Comparison of ENCODE assay signal across 22 cellular contexts in the genomic region with DNA sequence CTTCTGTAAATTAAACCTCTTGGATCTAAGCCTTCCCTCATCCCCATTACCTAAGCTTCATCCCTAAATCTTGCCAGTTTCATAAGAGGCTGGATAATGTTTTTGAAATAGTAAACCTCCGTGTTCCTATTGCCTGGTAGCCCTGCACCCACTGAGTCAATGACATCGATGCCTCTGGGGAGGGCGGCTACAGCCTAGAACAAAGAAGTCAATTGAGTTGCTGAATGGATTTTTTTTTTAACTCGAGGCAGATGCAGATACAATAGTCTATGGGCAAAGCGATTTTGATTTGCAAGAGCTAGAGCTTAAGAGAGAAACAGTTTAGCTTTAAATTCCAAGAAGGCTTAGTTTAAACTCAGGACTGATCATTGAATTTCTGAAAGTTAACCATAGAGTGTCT.
DNase-seq lines count a peak whose midpoint lies in the region; ATAC-seq, FAIRE-seq and TF ChIP-seq lines count a peak whose summit lies in the region.
"Had no signal": no experiment of that assay in that cellular context is flagged by ENCODE, and none has a peak within 500 bp of the region (broad histone marks: within the 10 kb centered on the region; RNA-seq: fewer than 3 reads in every experiment).

No MANE protein-coding gene starts in this region.

- in situ Hi-C loops in SK-MEL-5 (cut with HindIII; ENCODE audit: low pct_unique_long_range_greater_than_20kb, low sequenced_read_pairs) = no loop called here

- no peak overlapping the region for H3K4me3 Mint-ChIP-seq in stimulated activated effector memory CD8-positive, alpha-beta T cell treated with anti-CD3 and anti-CD28 coated beads, Interleukin-12 subunit alpha, Interleukin-12 subunit beta, amount 100 ng/mL, for 72 hours
- H3K4me3 Mint-ChIP-seq in glutamatergic neuron (ENCODE audit: unreplicated experiment) = no peak overlapping the region
- H3K4me3 Mint-ChIP-seq: activated CD4-positive, alpha-beta memory T cell treated with anti-CD3 and anti-CD28 coated beads, Interleukin-2, amount 10 ng/mL, durations not matched to agents 7 days and 5 days; activated naive CD8-positive, alpha-beta T cell treated with anti-CD3 and anti-CD28 coated beads, Interleukin-2, amount 50 U/mL, for 24 hours; CD4-positive, alpha-beta T cell; endodermal cell had no signal

- intact Hi-C loops in posterior cingulate gyrus (cut with DNase I) = no loop called here

- no peak overlapping the region for H3K27ac Mint-ChIP-seq in stimulated activated effector memory CD8-positive, alpha-beta T cell treated with anti-CD3 and anti-CD28 coated beads, Interleukin-12 subunit alpha, Interleukin-12 subunit beta, amount 100 ng/mL, for 72 hours
- H3K27ac Mint-ChIP-seq in glutamatergic neuron (ENCODE audit: unreplicated experiment) = no peak overlapping the region
- H3K27ac Mint-ChIP-seq: activated CD4-positive, alpha-beta memory T cell treated with anti-CD3 and anti-CD28 coated beads, Interleukin-2, amount 10 ng/mL, durations not matched to agents 7 days and 5 days; activated naive CD8-positive, alpha-beta T cell treated with anti-CD3 and anti-CD28 coated beads, Interleukin-2, amount 50 U/mL, for 24 hours; CD4-positive, alpha-beta T cell; endodermal cell had no signal

- DNase-seq in NCI-H1436 treated with DMSO at 0.1 percent for 48 hours (lab: John Stamatoyannopoulos, UW) = peak; percentile 42
- DNase-seq in SK-MEL-5 (ENCODE audit: low read depth, low spot score) = peak; percentile 57
- peak in 1 of 2 donors; percentile 50 for DNase-seq in frontal cortex (ENCODE audit: low spot score in 2 of 2)
- DNase-seq in posterior cingulate gyrus = peak in 7 of 10 donors; percentile 25 to 90 (median 60)
- no peak for DNase-seq in KG1 (lab: John Stamatoyannopoulos, UW)
- no peak for DNase-seq in GM10266 (ENCODE audit: extremely low spot score)
- no peak for DNase-seq in stimulated activated effector memory CD8-positive, alpha-beta T cell treated with anti-CD3 and anti-CD28 coated beads, Interleukin-12 subunit alpha, Interleukin-12 subunit beta, amount 100 ng/mL, for 72 hours (ENCODE audit: low spot score in 2 of 2)
- no peak for DNase-seq in glutamatergic neuron
- DNase-seq: activated CD4-positive, alpha-beta memory T cell treated with anti-CD3 and anti-CD28 coated beads, Interleukin-2, amount 10 ng/mL, durations not matched to agents 7 days and 5 days; activated gamma-delta T cell; activated naive CD8-positive, alpha-beta T cell treated with anti-CD3 and anti-CD28 coated beads, Interleukin-2, amount 50 U/mL, for 24 hours; CD4-positive, alpha-beta T cell; endodermal cell; KBM-7; left lung; NCI-H1930; NCI-H524 treated with DMSO at 0.1 percent for 48 hours; RPMI8226; stimulated activated CD4-positive, alpha-beta T cell treated with anti-CD3 and anti-CD28 coated beads, Interleukin-4, amount 100 ng/mL, for 1 hour; stimulated activated naive CD4-positive, alpha-beta T cell treated with Interleukin-2 at 50 U/mL for 16 hours; tibial artery had no signal

- no peaks in the 10 kb centered on the region for H3K4me1 Mint-ChIP-seq in stimulated activated effector memory CD8-positive, alpha-beta T cell treated with anti-CD3 and anti-CD28 coated beads, Interleukin-12 subunit alpha, Interleukin-12 subunit beta, amount 100 ng/mL, for 72 hours
- peaks cover 8% of the 10 kb centered on the region for H3K4me1 Mint-ChIP-seq in glutamatergic neuron (ENCODE audit: low read depth, unreplicated experiment)
- H3K4me1 Mint-ChIP-seq: activated CD4-positive, alpha-beta memory T cell treated with anti-CD3 and anti-CD28 coated beads, Interleukin-2, amount 10 ng/mL, durations not matched to agents 7 days and 5 days; activated naive CD8-positive, alpha-beta T cell treated with anti-CD3 and anti-CD28 coated beads, Interleukin-2, amount 50 U/mL, for 24 hours had no signal

- H3K36me3 Mint-ChIP-seq in stimulated activated effector memory CD8-positive, alpha-beta T cell treated with anti-CD3 and anti-CD28 coated beads, Interleukin-12 subunit alpha, Interleukin-12 subunit beta, amount 100 ng/mL, for 72 hours = no peaks in the 10 kb centered on the region
- no peaks in the 10 kb centered on the region for H3K36me3 Mint-ChIP-seq in glutamatergic neuron (ENCODE audit: unreplicated experiment)

- TF ChIP-seq CTCF in GM10266 (IDR thresholded peaks at IDR 0.05; ENCODE audit: control insufficient read depth, insufficient read depth, low read depth, missing control alignments) = no peak
- TF ChIP-seq CTCF in glutamatergic neuron (IDR thresholded peaks at IDR 0.05; ENCODE audit: partially characterized antibody, unreplicated experiment) = no peak

- no peaks in the 10 kb centered on the region for H3K9me3 Mint-ChIP-seq in stimulated activated effector memory CD8-positive, alpha-beta T cell treated with anti-CD3 and anti-CD28 coated beads, Interleukin-12 subunit alpha, Interleukin-12 subunit beta, amount 100 ng/mL, for 72 hours
- H3K9me3 Mint-ChIP-seq in glutamatergic neuron (ENCODE audit: unreplicated experiment) = peaks cover 4% of the 10 kb centered on the region
- H3K9me3 Mint-ChIP-seq: activated CD4-positive, alpha-beta memory T cell treated with anti-CD3 and anti-CD28 coated beads, Interleukin-2, amount 10 ng/mL, durations not matched to agents 7 days and 5 days; activated naive CD8-positive, alpha-beta T cell treated with anti-CD3 and anti-CD28 coated beads, Interleukin-2, amount 50 U/mL, for 24 hours; CD4-positive, alpha-beta T cell; endodermal cell had no signal

- ATAC-seq in stimulated activated effector memory CD8-positive, alpha-beta T cell treated with anti-CD3 and anti-CD28 coated beads, Interleukin-12 subunit alpha, Interleukin-12 subunit beta, amount 100 ng/mL, for 72 hours = no peak
- ATAC-seq: activated naive CD8-positive, alpha-beta T cell treated with anti-CD3 and anti-CD28 coated beads, Interleukin-2, amount 50 U/mL, for 24 hours; left lung had no signal

- peaks cover 5% of the 10 kb centered on the region for H3K27me3 Mint-ChIP-seq in glutamatergic neuron (ENCODE audit: unreplicated experiment)

- peak; percentile 13 for FAIRE-seq in frontal cortex (lab: Jason Lieb, UNC)
- FAIRE-seq: G401.6 had no signal

Comparison
In these comparisons a context has a peak if more than half of its experiments do, and no peak if none do; other contexts are left out.
1. DNase-seq: peak in NCI-H1436 treated with DMSO at 0.1 percent for 48 hours (single experiment), SK-MEL-5 (single experiment) and posterior cingulate gyrus (7 of 10); none in KG1 (single experiment), GM10266 (single experiment), stimulated activated effector memory CD8-positive, alpha-beta T cell treated with anti-CD3 and anti-CD28 coated beads, Interleukin-12 subunit alpha, Interleukin-12 subunit beta, amount 100 ng/mL, for 72 hours (0 of 2) and glutamatergic neuron (single experiment).